In the genomic region with DNA sequence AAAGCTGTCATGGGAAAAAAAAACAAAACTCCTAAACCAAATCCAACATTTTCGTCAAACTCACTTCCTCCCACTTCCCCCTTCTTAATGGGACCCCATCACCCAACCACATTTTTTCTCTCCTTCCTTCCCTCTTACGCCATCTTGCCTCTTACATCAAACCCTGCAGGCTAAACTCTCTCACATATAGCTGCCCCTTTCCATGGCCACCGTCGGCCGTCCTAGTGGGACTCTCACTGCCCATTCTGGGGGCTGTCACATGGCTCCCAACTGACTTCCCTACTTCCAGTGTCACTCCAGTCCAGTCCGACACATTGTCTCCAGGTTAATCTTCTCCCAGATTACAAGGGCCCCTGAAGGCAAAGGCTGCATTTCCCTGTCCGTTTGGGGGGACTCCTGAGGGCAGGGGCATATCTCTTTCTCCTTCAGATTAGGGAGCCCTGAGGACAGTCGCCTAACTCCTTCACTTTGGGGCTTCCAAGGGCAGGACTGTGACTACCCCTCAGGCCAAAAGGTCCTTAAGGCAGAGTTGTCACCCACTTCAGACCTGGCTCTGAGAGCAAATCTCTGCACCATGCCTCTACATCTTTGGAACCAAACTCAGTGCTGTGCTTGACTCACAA, we compare ENCODE assay signal across 9 cellular contexts. TPM values are rescaled to one million over a fixed set of nuclear protein-coding genes. Genes with fewer than 3 reads are reported as not detected.
A peak's percentile ranks its signal among the peaks of the same experiment; 100 is the strongest.
DNase-seq lines count a peak whose midpoint lies in the region; FAIRE-seq and TF ChIP-seq lines count a peak whose summit lies in the region.
"Had no signal": no experiment of that assay in that cellular context is flagged by ENCODE, and none has a peak within 500 bp of the region (broad histone marks: within the 10 kb centered on the region; RNA-seq: fewer than 3 reads in every experiment).

No MANE protein-coding gene starts in this region.

- peak overlapping the region; percentile 97 for H3K27ac Mint-ChIP-seq in activated naive CD4-positive, alpha-beta T cell treated with anti-CD3 and anti-CD28 coated beads for 36 hours
- peak overlapping the region; percentile 95 for H3K27ac Mint-ChIP-seq in endothelial cell (ENCODE audit: unreplicated experiment)

- H3K36me3 ChIP-seq in OCI-LY1 (ENCODE audit: insufficient read depth, low read length) = peaks cover 10% of the 10 kb centered on the region; the same call in 1 of the 2 replicates
- H3K36me3 ChIP-seq in prostate gland = no peaks in the 10 kb centered on the region

- no peaks in the 10 kb centered on the region for H3F3A ChIP-seq in OCI-LY1 (ENCODE audit: insufficient read depth, low read length)

- H3K36me3 Mint-ChIP-seq in activated naive CD4-positive, alpha-beta T cell treated with anti-CD3 and anti-CD28 coated beads for 36 hours (ENCODE audit: low read depth) = no peaks in the 10 kb centered on the region
- H3K36me3 Mint-ChIP-seq in endothelial cell (ENCODE audit: low read depth, unreplicated experiment) = no peaks in the 10 kb centered on the region

- peak overlapping the region; percentile 71 for H3K9ac ChIP-seq in OCI-LY1 (ENCODE audit: low read length)

- no peaks in the 10 kb centered on the region for H3K9me3 Mint-ChIP-seq in activated naive CD4-positive, alpha-beta T cell treated with anti-CD3 and anti-CD28 coated beads for 36 hours
- H3K9me3 Mint-ChIP-seq in endothelial cell (ENCODE audit: unreplicated experiment) = no peaks in the 10 kb centered on the region

- H3K27me3 Mint-ChIP-seq in activated naive CD4-positive, alpha-beta T cell treated with anti-CD3 and anti-CD28 coated beads for 36 hours (ENCODE audit: low read depth) = no peaks in the 10 kb centered on the region
- H3K27me3 Mint-ChIP-seq in endothelial cell (ENCODE audit: unreplicated experiment) = peaks cover 2% of the 10 kb centered on the region

- no peaks in the 10 kb centered on the region for H4K20me1 ChIP-seq in OCI-LY1 (ENCODE audit: insufficient read depth, low read length)

- H3K79me2 ChIP-seq in OCI-LY1 (ENCODE audit: insufficient read depth, low read length) = peaks cover 10% of the 10 kb centered on the region

- H2AFZ ChIP-seq in OCI-LY1 (ENCODE audit: low read length) = no peak overlapping the region

- H3K4me2 ChIP-seq in OCI-LY1 (ENCODE audit: low read length) = peak overlapping the region; percentile 99

- CTCF ChIA-PET in activated naive CD4-positive, alpha-beta T cell treated with anti-CD3 and anti-CD28 coated beads for 36 hours (lab: Charles Lee) = interaction anchor here (0.6 to 6.1 kb wide), 6 partner anchors 12 to 379 kb away, joined by 3 to 32 read pairs (median 4); a partner anchor contains a TSS

- DNase-seq in activated naive CD4-positive, alpha-beta T cell treated with anti-CD3 and anti-CD28 coated beads for 36 hours = no peak
- DNase-seq in activated naive CD4-positive, alpha-beta T cell treated with anti-CD3 and anti-CD28 coated beads, Interleukin-2, amount 50 U/mL, for 16 hours = no peak
- DNase-seq in endothelial cell (ENCODE audit: low spot score) (no peak), prostate gland (ENCODE audit: low spot score) (no peak), NCI-H2107 (lab: John Stamatoyannopoulos, UW) (no peak), HTR-8/SVneo (ENCODE audit: insufficient read length, low spot score) (no peak), GM03348 (ENCODE audit: low spot score) (no peak)

- peak overlapping the region; percentile 77 for H3K27ac ChIP-seq in OCI-LY1 (ENCODE audit: low read depth, low read length, poor library complexity, severe bottlenecking)
- H3K27ac ChIP-seq in prostate gland = no peak overlapping the region
- H3K27ac ChIP-seq: epithelial cell of prostate had no signal

- TF ChIP-seq CTCF in OCI-LY1 (IDR thresholded peaks at IDR 0.05; ENCODE audit: low read length) (no peak), endothelial cell (IDR thresholded peaks at IDR 0.05; ENCODE audit: unreplicated experiment) (no peak), prostate gland (IDR thresholded peaks at IDR 0.05) (no peak)

- H3K4me3 Mint-ChIP-seq in activated naive CD4-positive, alpha-beta T cell treated with anti-CD3 and anti-CD28 coated beads for 36 hours = peak overlapping the region; percentile 99
- peak overlapping the region; percentile 99 for H3K4me3 Mint-ChIP-seq in endothelial cell (ENCODE audit: unreplicated experiment)

- no peak for FAIRE-seq in HTR-8/SVneo (lab: Jason Lieb, UNC)

- no peak for TF ChIP-seq POLR2A in prostate gland (IDR thresholded peaks at IDR 0.05)

- H3K9me3 ChIP-seq in OCI-LY1 (ENCODE audit: low read length) (no peaks in the 10 kb centered on the region), prostate gland (no peaks in the 10 kb centered on the region)

- 13% methylated on average over 8 of the region's 8 CpGs for WGBS in prostate gland

- H3K4me3 ChIP-seq in OCI-LY1 (ENCODE audit: low read depth, low read length, poor library complexity, severe bottlenecking) (peak overlapping the region; percentile 75), prostate gland (peak overlapping the region; percentile 65 to 80)

- H3K4me1 Mint-ChIP-seq in activated naive CD4-positive, alpha-beta T cell treated with anti-CD3 and anti-CD28 coated beads for 36 hours (ENCODE audit: low read depth) = peaks cover 43% of the 10 kb centered on the region
- H3K4me1 Mint-ChIP-seq in endothelial cell (ENCODE audit: unreplicated experiment) = peaks cover 29% of the 10 kb centered on the region

- peaks cover 52% of the 10 kb centered on the region for H3K4me1 ChIP-seq in OCI-LY1 (ENCODE audit: insufficient read depth, low read length, severe bottlenecking)
- no peaks in the 10 kb centered on the region for H3K4me1 ChIP-seq in prostate gland (replicated peaks)

- H3K9me2 ChIP-seq in OCI-LY1 (ENCODE audit: low read depth, low read length) = no peaks in the 10 kb centered on the region

- intact Hi-C loops in activated naive CD4-positive, alpha-beta T cell treated with anti-CD3 and anti-CD28 coated beads for 36 hours (cut with micrococcal nuclease) = loop anchor here (1.0 to 10.0 kb wide), 3 partner anchors 17 to 1061 kb away; a partner anchor contains a TSS
- intact Hi-C loops in prostate gland (cut with DNase I) = no loop called here

- H3K27me3 ChIP-seq in OCI-LY1 (ENCODE audit: insufficient read depth, low read length) (no peaks in the 10 kb centered on the region), prostate gland (replicated peaks; ENCODE audit: insufficient read depth) (no peaks in the 10 kb centered on the region)

RNA-seq across cellular contexts. Expression of a gene that starts 0.7 kb away (rescaled TPM):
- 10 to 100 TPM; 26.4 to 26.9 TPM for total RNA-seq in activated naive CD4-positive, alpha-beta T cell treated with anti-CD3 and anti-CD28 coated beads for 36 hours
- total RNA-seq in endothelial cell (ENCODE audit: unreplicated experiment) (16.0 TPM), prostate gland (10 to 100 TPM; 13.2 to 18.1 TPM)

RNA-seq across cellular contexts. Expression of a gene that starts 12.0 kb away (rescaled TPM):
- 100 to 1,000 TPM; 129 to 141 TPM for total RNA-seq in activated naive CD4-positive, alpha-beta T cell treated with anti-CD3 and anti-CD28 coated beads for 36 hours
- total RNA-seq in endothelial cell (ENCODE audit: unreplicated experiment) (21.8 TPM), prostate gland (1 to 10 TPM; 3.2 to 5.3 TPM)

RNA-seq across cellular contexts. Expression of a gene that starts 25.9 kb away (rescaled TPM):
- total RNA-seq in activated naive CD4-positive, alpha-beta T cell treated with anti-CD3 and anti-CD28 coated beads for 36 hours = 100 to 1,000 TPM; 130 to 132 TPM
- total RNA-seq in endothelial cell (ENCODE audit: unreplicated experiment) = 226 TPM
- total RNA-seq in prostate gland = 10 to 100 TPM; 37.4 to 55.3 TPM

RNA-seq across cellular contexts. Expression of a gene that starts 48.2 kb away (rescaled TPM):
- under 1 TPM; 0.37 to 0.72 TPM for total RNA-seq in activated naive CD4-positive, alpha-beta T cell treated with anti-CD3 and anti-CD28 coated beads for 36 hours
- total RNA-seq in endothelial cell (ENCODE audit: unreplicated experiment) (1.4 TPM), prostate gland (1 to 10 TPM; 3.9 to 4.8 TPM)
